32 cellular contexts compared by ENCODE assay signal in genomic region chr5:88159591-88159990, GRCh38.
"Had no signal": no experiment of that assay in that cellular context is flagged by ENCODE, and none has a peak within 500 bp of the region (broad histone marks: within the 10 kb centered on the region; RNA-seq: fewer than 3 reads in every experiment).

No MANE protein-coding gene starts in this region.

- H3K36me3 Mint-ChIP-seq: activated naive CD4-positive, alpha-beta T cell treated with anti-CD3 and anti-CD28 coated beads, Interleukin-2, amount 50 U/mL, for 24 hours; activated naive CD8-positive, alpha-beta T cell treated with anti-CD3 and anti-CD28 coated beads, Interleukin-2, amount 10 ng/mL, durations not matched to agents 7 days and 5 days had no signal

- ATAC-seq: Right ventricle myocardium inferior, SK-N-SH treated with all-trans-retinoic acid at 6 μM for 48 hours had no signal

- DNase-seq: activated B cell treated with CpG ODN at 0.5 μM for 24 hours; activated CD4-positive, alpha-beta memory T cell treated with anti-CD3 and anti-CD28 coated beads, Interleukin-2, amount 10 ng/mL, durations not matched to agents 7 days and 5 days; activated CD4-positive, alpha-beta T cell treated with anti-CD3 and anti-CD28 coated beads for 4 hours; activated CD4-positive, alpha-beta T cell treated with anti-CD3 and anti-CD28 coated beads, Interleukin-2, amount 50 U/mL, for 1 hour; activated CD4-positive, CD25-positive, alpha-beta regulatory T cell treated with anti-CD3 and anti-CD28 coated beads, Interleukin-2, amount 50 U/mL, for 72 hours; activated gamma-delta T cell; activated naive CD4-positive, alpha-beta T cell treated with Interleukin-2 at 50 U/mL for 16 hours; activated naive CD8-positive, alpha-beta T cell treated with anti-CD3 and anti-CD28 coated beads, Interleukin-2, amount 10 ng/mL, durations not matched to agents 7 days and 5 days; activated T-cell treated with anti-CD3 and anti-CD28 coated beads, Interleukin-2, amount 50 U/mL, for 24 hours; MM.1S; MV-4-11; NCI-H1092; NCI-H1436 treated with DMSO at 0.1 percent for 48 hours; NCI-H1694 treated with DMSO at 0.1 percent for 48 hours; NCI-H2029; NCI-H345; NCI-H526; NCI-H748 treated with DMSO at 0.1 percent for 48 hours; NK-92 treated with Interleukin-12 subunit alpha and Interleukin-12 subunit beta, amount 100 ng/mL, for 24 hours; PC-9; SIG-M5; T-helper 1 cell; T-helper 2 cell; T-helper 9 cell had no signal

- H3K27ac ChIP-seq: ascending aorta, KMS-11, PC-9, RWPE1, VCaP had no signal

- H3K9me3 Mint-ChIP-seq: activated CD4-positive, alpha-beta memory T cell treated with anti-CD3 and anti-CD28 coated beads, Interleukin-2, amount 10 ng/mL, durations not matched to agents 7 days and 5 days; activated naive CD4-positive, alpha-beta T cell treated with anti-CD3 and anti-CD28 coated beads, Interleukin-2, amount 50 U/mL, for 24 hours; activated T-helper 2 cell treated with anti-CD3 and anti-CD28 coated beads, Interferon-gamma antibody, Interleukin-2, Interleukin-4, amounts not matched to agents 10 μg/mL and 5 μg/mL and 100 μg/mL, durations not matched to agents 14 hours and 24 hours and 36 hours had no signal

- H3K4me1 Mint-ChIP-seq: activated B cell treated with CpG ODN at 0.5 μM for 24 hours; activated CD4-positive, alpha-beta memory T cell treated with anti-CD3 and anti-CD28 coated beads, Interleukin-2, amount 10 ng/mL, durations not matched to agents 7 days and 5 days; activated naive CD4-positive, alpha-beta T cell treated with anti-CD3 and anti-CD28 coated beads, Interleukin-2, amount 50 U/mL, for 24 hours; activated naive CD8-positive, alpha-beta T cell treated with anti-CD3 and anti-CD28 coated beads, Interleukin-2, amount 10 ng/mL, durations not matched to agents 7 days and 5 days had no signal

- H3K27ac Mint-ChIP-seq: activated B cell treated with CpG ODN at 0.5 μM for 24 hours; activated CD4-positive, alpha-beta memory T cell treated with anti-CD3 and anti-CD28 coated beads, Interleukin-2, amount 10 ng/mL, durations not matched to agents 7 days and 5 days; activated naive CD4-positive, alpha-beta T cell treated with anti-CD3 and anti-CD28 coated beads, Interleukin-2, amount 50 U/mL, for 24 hours; activated naive CD8-positive, alpha-beta T cell treated with anti-CD3 and anti-CD28 coated beads, Interleukin-2, amount 10 ng/mL, durations not matched to agents 7 days and 5 days; activated T-cell treated with anti-CD3 and anti-CD28 coated beads, Interleukin-2, amount 50 U/mL, for 24 hours; activated T-helper 2 cell treated with anti-CD3 and anti-CD28 coated beads, Interferon-gamma antibody, Interleukin-2, Interleukin-4, amounts not matched to agents 10 μg/mL and 5 μg/mL and 100 μg/mL, durations not matched to agents 14 hours and 24 hours and 36 hours had no signal

- H3K4me3 Mint-ChIP-seq: activated B cell treated with CpG ODN at 0.5 μM for 24 hours; activated CD4-positive, alpha-beta memory T cell treated with anti-CD3 and anti-CD28 coated beads, Interleukin-2, amount 10 ng/mL, durations not matched to agents 7 days and 5 days; activated naive CD4-positive, alpha-beta T cell treated with anti-CD3 and anti-CD28 coated beads, Interleukin-2, amount 50 U/mL, for 24 hours; activated naive CD8-positive, alpha-beta T cell treated with anti-CD3 and anti-CD28 coated beads, Interleukin-2, amount 10 ng/mL, durations not matched to agents 7 days and 5 days; activated T-cell treated with anti-CD3 and anti-CD28 coated beads, Interleukin-2, amount 50 U/mL, for 24 hours had no signal
